In genomic region chr9:123081824-123082223, GRCh38 we compare ENCODE assay signal across 10 cellular contexts. TPM values are rescaled to one million over a fixed set of nuclear protein-coding genes. Genes with fewer than 3 reads are reported as not detected.
A peak's percentile ranks its signal among the peaks of the same experiment; 100 is the strongest.
DNase-seq lines count a peak whose midpoint lies in the region; ATAC-seq and TF ChIP-seq lines count a peak whose summit lies in the region.
"Had no signal": no experiment of that assay in that cellular context is flagged by ENCODE, and none has a peak within 500 bp of the region (broad histone marks: within the 10 kb centered on the region; RNA-seq: fewer than 3 reads in every experiment).

No MANE protein-coding gene starts in this region.

- no peak overlapping the region for H3K27ac Mint-ChIP-seq in natural killer cell
- no peak overlapping the region for H3K27ac Mint-ChIP-seq in natural killer cell treated with Interleukin-12 subunit alpha and Interleukin-12 subunit beta and Interleukin-15 and Interleukin-18, amount 100 ng/mL, for 72 hours
- H3K27ac Mint-ChIP-seq: dendritic cell treated with granulocyte-macrophage colony-stimulating factor and Interleukin-4, amounts not matched to agents 40 ng/mL and 50 ng/mL, for 4 days; stimulated activated naive CD8-positive, alpha-beta T cell treated with anti-CD3 and anti-CD28 coated beads, Interleukin-15, Interleukin-2, amounts not matched to agents 100 ng/mL and 50 ng/mL, for 24 hours had no signal

- H3K27ac ChIP-seq in liver (ENCODE audit: low read depth in 1 of 2, low read length in 2 of 2): no peak overlapping the region

- no peaks in the 10 kb centered on the region for H3K9me3 Mint-ChIP-seq in natural killer cell
- no peaks in the 10 kb centered on the region for H3K9me3 Mint-ChIP-seq in natural killer cell treated with Interleukin-12 subunit alpha and Interleukin-12 subunit beta and Interleukin-15 and Interleukin-18, amount 100 ng/mL, for 72 hours
- H3K9me3 Mint-ChIP-seq: dendritic cell treated with granulocyte-macrophage colony-stimulating factor and Interleukin-4, amounts not matched to agents 40 ng/mL and 50 ng/mL, for 4 days; stimulated activated naive CD8-positive, alpha-beta T cell treated with anti-CD3 and anti-CD28 coated beads, Interleukin-15, Interleukin-2, amounts not matched to agents 100 ng/mL and 50 ng/mL, for 24 hours had no signal

- TF ChIP-seq CTCF in natural killer cell (IDR thresholded peaks at IDR 0.05) (peak; percentile 44), liver (IDR thresholded peaks at IDR 0.05; ENCODE audit: low read depth, low read length, missing input control) (peak; percentile 81)

- DNase-seq in natural killer cell (no peak), NCI-H748 (lab: John Stamatoyannopoulos, UW; ENCODE audit: unreplicated experiment) (peak; percentile 16), brain pericyte (ENCODE audit: low read depth, low spot score) (peak; percentile 15), NCI-H146 (lab: John Stamatoyannopoulos, UW) (no peak), epidermal melanocyte (ENCODE audit: insufficient read length, low spot score) (no peak)
- DNase-seq in natural killer cell treated with Interleukin-12 subunit alpha and Interleukin-12 subunit beta and Interleukin-15 and Interleukin-18, amount 100 ng/mL, for 72 hours (ENCODE audit: low spot score): no peak

- H3K27me3 ChIP-seq in liver (ENCODE audit: control insufficient read depth in 4 of 4, insufficient read depth in 4 of 4, low read length in 3 of 4): no peaks in the 10 kb centered on the region

- H3K9ac ChIP-seq in liver (ENCODE audit: low read depth in 1 of 2, low read length in 2 of 2): no peak overlapping the region

- intact Hi-C loops in natural killer cell (cut with micrococcal nuclease): loop anchor here (1.0 kb wide), 1 partner anchor 268 kb away; no protein-coding TSS in a partner anchor

- no peaks in the 10 kb centered on the region for H3K27me3 Mint-ChIP-seq in natural killer cell (ENCODE audit: low read depth in 2 of 2)
- H3K27me3 Mint-ChIP-seq in natural killer cell treated with Interleukin-12 subunit alpha and Interleukin-12 subunit beta and Interleukin-15 and Interleukin-18, amount 100 ng/mL, for 72 hours: no peaks in the 10 kb centered on the region
- H3K27me3 Mint-ChIP-seq: dendritic cell treated with granulocyte-macrophage colony-stimulating factor and Interleukin-4, amounts not matched to agents 40 ng/mL and 50 ng/mL, for 4 days; stimulated activated naive CD8-positive, alpha-beta T cell treated with anti-CD3 and anti-CD28 coated beads, Interleukin-15, Interleukin-2, amounts not matched to agents 100 ng/mL and 50 ng/mL, for 24 hours had no signal

- H3K4me1 ChIP-seq in liver (ENCODE audit: control insufficient read depth in 4 of 4, insufficient read depth in 4 of 4, low read length in 3 of 4): no peaks in the 10 kb centered on the region

- peaks cover 11% of the 10 kb centered on the region for H3K36me3 Mint-ChIP-seq in natural killer cell
- peaks cover 17% of the 10 kb centered on the region for H3K36me3 Mint-ChIP-seq in natural killer cell treated with Interleukin-12 subunit alpha and Interleukin-12 subunit beta and Interleukin-15 and Interleukin-18, amount 100 ng/mL, for 72 hours

- 26% methylated on average over 2 of the region's 2 CpGs for WGBS in liver

- H3K4me3 ChIP-seq in liver (ENCODE audit: low read depth in 1 of 3, low read length in 3 of 3): no peak overlapping the region

- H3K9me3 ChIP-seq in liver (ENCODE audit: control insufficient read depth in 4 of 4, low read length in 3 of 4): no peaks in the 10 kb centered on the region

- H3K4me3 Mint-ChIP-seq in natural killer cell: no peak overlapping the region
- H3K4me3 Mint-ChIP-seq in natural killer cell treated with Interleukin-12 subunit alpha and Interleukin-12 subunit beta and Interleukin-15 and Interleukin-18, amount 100 ng/mL, for 72 hours: no peak overlapping the region
- H3K4me3 Mint-ChIP-seq: dendritic cell treated with granulocyte-macrophage colony-stimulating factor and Interleukin-4, amounts not matched to agents 40 ng/mL and 50 ng/mL, for 4 days; stimulated activated naive CD8-positive, alpha-beta T cell treated with anti-CD3 and anti-CD28 coated beads, Interleukin-15, Interleukin-2, amounts not matched to agents 100 ng/mL and 50 ng/mL, for 24 hours had no signal

- H3K4me1 Mint-ChIP-seq in natural killer cell: no peaks in the 10 kb centered on the region
- H3K4me1 Mint-ChIP-seq in natural killer cell treated with Interleukin-12 subunit alpha and Interleukin-12 subunit beta and Interleukin-15 and Interleukin-18, amount 100 ng/mL, for 72 hours (ENCODE audit: low read depth in 2 of 2): no peaks in the 10 kb centered on the region

- ATAC-seq in natural killer cell: no peak
- ATAC-seq in natural killer cell treated with Interleukin-12 subunit alpha and Interleukin-12 subunit beta and Interleukin-15 and Interleukin-18, amount 100 ng/mL, for 72 hours: no peak
- no peak for ATAC-seq in HG03460 (IDR thresholded peaks at IDR 0.05; ENCODE audit: unreplicated experiment)

- H3K36me3 ChIP-seq in liver (ENCODE audit: control insufficient read depth in 4 of 4, insufficient read depth in 3 of 4, low read depth in 1 of 4, low read length in 3 of 4): peaks cover 0 to 22% (median 9%) of the 10 kb centered on the region in 4 donors

- TF ChIP-seq RAD21 in liver (IDR thresholded peaks at IDR 0.05): peak; percentile 85 to 86

TF ChIP-seq in liver, 16 proteins besides CTCF, POLR2A, EP300 and RAD21:
- no peak for TF ChIP-seq MAX (IDR thresholded peaks at IDR 0.05)
- TF ChIP-seq HNF4A (conservative IDR thresholded peaks at IDR 0.05): peak in 1 of 2 donors; percentile 7

RNA-seq across cellular contexts. Expression of gene GPR21, which starts 48.4 kb away (rescaled TPM):
- total RNA-seq in natural killer cell (1 to 10 TPM in 1 of 3 donors, not detected in 2; 1.9 TPM), liver (under 1 TPM in 1 of 2 donors, not detected in 1; 0.67 TPM)
- total RNA-seq in natural killer cell treated with Interleukin-12 subunit alpha and Interleukin-12 subunit beta and Interleukin-15 and Interleukin-18, amount 100 ng/mL, for 72 hours: 1 to 10 TPM; 1.4 to 3.0 TPM
- polyA plus RNA-seq in liver: under 1 TPM in 1 of 2 donors, not detected in 1; 0.07 TPM

Comparison
In these comparisons a context has a peak if more than half of its experiments do, and no peak if none do; other contexts are left out.
1. DNase-seq: peak in NCI-H748 (single experiment) and brain pericyte (single experiment); none in natural killer cell (single experiment), natural killer cell treated with Interleukin-12 subunit alpha and Interleukin-12 subunit beta and Interleukin-15 and Interleukin-18, amount 100 ng/mL, for 72 hours (single experiment), NCI-H146 (single experiment) and epidermal melanocyte (single experiment).